ENCODE assay signal across 20 cellular contexts in the genomic region with DNA sequence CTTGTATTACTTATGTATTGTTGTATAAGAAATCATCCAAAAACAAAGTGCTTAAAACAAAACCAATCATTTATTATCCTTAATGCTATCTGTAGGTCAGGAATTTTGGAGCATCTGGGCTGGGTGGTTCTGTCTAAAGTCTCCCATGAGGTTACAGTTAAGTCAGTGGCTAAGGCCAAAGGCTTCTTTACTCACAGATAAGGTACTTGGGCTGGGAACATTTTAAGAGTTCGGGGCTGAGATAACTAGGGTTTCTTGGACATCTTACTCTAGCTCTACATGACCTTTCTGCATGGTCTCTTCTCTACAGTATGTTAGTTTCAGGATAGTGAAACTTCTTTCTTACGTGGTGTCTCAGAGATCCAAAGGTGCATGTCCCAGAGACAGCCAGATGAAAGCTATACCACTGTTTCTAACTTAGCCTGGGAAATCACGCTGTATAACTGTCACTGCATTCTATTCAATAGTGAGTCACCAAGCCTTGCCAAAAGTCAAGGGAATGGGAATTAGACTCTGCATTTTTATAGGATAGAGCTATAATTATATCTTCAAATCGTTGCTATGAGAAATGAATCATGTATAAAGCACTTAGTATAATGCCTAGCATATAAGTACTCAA. TPM values are rescaled to one million over a fixed set of nuclear protein-coding genes. Genes with fewer than 3 reads are reported as not detected.
"Had no signal": no experiment of that assay in that cellular context is flagged by ENCODE, and none has a peak within 500 bp of the region (broad histone marks: within the 10 kb centered on the region; RNA-seq: fewer than 3 reads in every experiment).

No MANE protein-coding gene starts in this region.

- H3K27ac Mint-ChIP-seq: activated naive CD8-positive, alpha-beta T cell treated with anti-CD3 and anti-CD28 coated beads for 36 hours; memory B cell; natural killer cell treated with Interleukin-12 subunit alpha and Interleukin-12 subunit beta and Interleukin-15 and Interleukin-18, amount 100 ng/mL, for 72 hours had no signal

- H3K4me3 ChIP-seq: ascending aorta, coronary artery, prostate gland, suprapubic skin, upper lobe of left lung had no signal

- H3K36me3 ChIP-seq: ascending aorta, prostate gland, suprapubic skin, upper lobe of left lung had no signal

- H3K9me3 Mint-ChIP-seq: activated naive CD8-positive, alpha-beta T cell treated with anti-CD3 and anti-CD28 coated beads for 36 hours had no signal

- H3K9me3 ChIP-seq: ascending aorta, prostate gland, suprapubic skin, upper lobe of left lung had no signal

- H3K27me3 Mint-ChIP-seq: activated naive CD8-positive, alpha-beta T cell treated with anti-CD3 and anti-CD28 coated beads for 36 hours; memory B cell; natural killer cell treated with Interleukin-12 subunit alpha and Interleukin-12 subunit beta and Interleukin-15 and Interleukin-18, amount 100 ng/mL, for 72 hours had no signal

- H3K4me1 ChIP-seq: ascending aorta, prostate gland, suprapubic skin, upper lobe of left lung had no signal

- H3K27me3 ChIP-seq: ascending aorta, suprapubic skin, upper lobe of left lung had no signal

- H3K4me1 Mint-ChIP-seq: activated naive CD8-positive, alpha-beta T cell treated with anti-CD3 and anti-CD28 coated beads for 36 hours; memory B cell had no signal

- ATAC-seq: left colon; natural killer cell treated with Interleukin-12 subunit alpha and Interleukin-12 subunit beta and Interleukin-15 and Interleukin-18, amount 100 ng/mL, for 72 hours; stimulated activated naive CD8-positive, alpha-beta T cell treated with anti-CD3 and anti-CD28 coated beads, Interleukin-15, Interleukin-2, amounts not matched to agents 100 U/mL and 50 U/mL, for 24 hours had no signal

- H3K27ac ChIP-seq: ascending aorta, coronary artery, epithelial cell of prostate, prostate gland, suprapubic skin, upper lobe of left lung had no signal

- DNase-seq: activated CD4-positive, alpha-beta T cell treated with anti-CD3 and anti-CD28 coated beads, Interleukin-2, amount 50 U/mL, for 48 hours; activated CD4-positive, CD25-positive, alpha-beta regulatory T cell treated with anti-CD3 and anti-CD28 coated beads, Interleukin-2, amount 50 U/mL, for 72 hours; activated gamma-delta T cell; activated naive CD8-positive, alpha-beta T cell treated with anti-CD3 and anti-CD28 coated beads for 36 hours; activated T-cell treated with anti-CD3 and anti-CD28 coated beads, Interleukin-2, amount 50 U/mL, for 48 hours; effector CD8-positive, alpha-beta T cell; glutamatergic neuron; left colon; occipital lobe; stimulated activated CD4-positive, alpha-beta T cell treated with anti-CD3 and anti-CD28 coated beads, Interleukin-4, amount 100 ng/mL, for 1 hour; stimulated activated CD8-positive, alpha-beta memory T cell treated with anti-CD3 and anti-CD28 coated beads, Interleukin-4, amount 100 ng/mL, for 48 hours; stimulated activated naive CD8-positive, alpha-beta T cell treated with anti-CD3 and anti-CD28 coated beads, Interleukin-15, Interleukin-2, amounts not matched to agents 100 U/mL and 50 U/mL, for 24 hours; upper lobe of left lung had no signal

- H3K4me3 Mint-ChIP-seq: activated naive CD8-positive, alpha-beta T cell treated with anti-CD3 and anti-CD28 coated beads for 36 hours; memory B cell; natural killer cell treated with Interleukin-12 subunit alpha and Interleukin-12 subunit beta and Interleukin-15 and Interleukin-18, amount 100 ng/mL, for 72 hours had no signal

- H3K36me3 Mint-ChIP-seq: activated naive CD8-positive, alpha-beta T cell treated with anti-CD3 and anti-CD28 coated beads for 36 hours; memory B cell; natural killer cell treated with Interleukin-12 subunit alpha and Interleukin-12 subunit beta and Interleukin-15 and Interleukin-18, amount 100 ng/mL, for 72 hours had no signal

RNA-seq across cellular contexts. Expression of a gene that starts 29.6 kb away (rescaled TPM):
- total RNA-seq: natural killer cell treated with Interleukin-12 subunit alpha and Interleukin-12 subunit beta and Interleukin-15 and Interleukin-18, amount 100 ng/mL, for 72 hours had no signal
